In genomic region chr1:4500441-4500840, GRCh38 we compare ENCODE assay signal across 36 cellular contexts.
"Had no signal": no experiment of that assay in that cellular context is flagged by ENCODE, and none has a peak within 500 bp of the region (broad histone marks: within the 10 kb centered on the region; RNA-seq: fewer than 3 reads in every experiment).

No MANE protein-coding gene starts in this region.

- H3K36me3 ChIP-seq: adrenal gland, ascending aorta, brain microvascular endothelial cell, breast epithelium, cardiac muscle cell had no signal

- H3K4me3 ChIP-seq: adrenal gland, ascending aorta, body of pancreas, breast epithelium, cardiac muscle cell had no signal

- H3K27ac Mint-ChIP-seq: activated naive CD4-positive, alpha-beta T cell treated with anti-CD3 and anti-CD28 coated beads for 36 hours; activated naive CD4-positive, alpha-beta T cell treated with anti-CD3 and anti-CD28 coated beads, Interleukin-2, amount 10 ng/mL, durations not matched to agents 7 days and 5 days; activated naive CD4-positive, alpha-beta T cell treated with anti-CD3 and anti-CD28 coated beads, Interleukin-2, amount 50 U/mL, for 24 hours; activated naive CD4-positive, alpha-beta T cell treated with anti-CD3 and anti-CD28 coated beads, Interleukin-2, amount 50 U/mL, for 72 hours; activated naive CD8-positive, alpha-beta T cell; activated naive CD8-positive, alpha-beta T cell treated with anti-CD3 and anti-CD28 coated beads for 36 hours; activated naive CD8-positive, alpha-beta T cell treated with anti-CD3 and anti-CD28 coated beads, Interleukin-2, amount 10 ng/mL, durations not matched to agents 7 days and 5 days; activated naive CD8-positive, alpha-beta T cell treated with anti-CD3 and anti-CD28 coated beads, Interleukin-2, amount 50 U/mL, for 24 hours; activated T-cell treated with anti-CD3 and anti-CD28 coated beads, Interleukin-2, amount 50 U/mL, for 24 hours; activated T-cell treated with anti-CD3 and anti-CD28 coated beads, Interleukin-2, amount 50 U/mL, for 72 hours; activated T-helper 1 cell treated with anti-CD3 and anti-CD28 coated beads, Interleukin-12 subunit alpha, Interleukin-12 subunit beta, Interleukin-2, Interleukin-4 antibody, amounts not matched to agents 30 ng/mL and 10 ng/mL and 1 ng/mL, durations not matched to agents 14 hours and 24 hours and 36 hours; activated T-helper 17 cell treated with anti-CD3 and anti-CD28 coated beads, Interleukin-2, amount 50 U/mL, for 72 hours; brain had no signal

- H3K4me1 ChIP-seq: adrenal gland, ascending aorta, body of pancreas, breast epithelium had no signal

- DNase-seq: activated effector memory CD4-positive, alpha-beta T cell treated with anti-CD3 and anti-CD28 coated beads, Interleukin-2, amount 50 U/mL, for 16 hours; activated effector memory CD4-positive, alpha-beta T cell treated with Interleukin-2 at 50 U/mL for 16 hours; activated gamma-delta T cell; activated gamma-delta T cell treated with Interleukin-2 at 50 U/mL for 16 hours; activated naive CD4-positive, alpha-beta T cell; activated naive CD4-positive, alpha-beta T cell treated with anti-CD3 and anti-CD28 coated beads for 36 hours; activated naive CD4-positive, alpha-beta T cell treated with anti-CD3 and anti-CD28 coated beads, Interleukin-2, amount 10 ng/mL, durations not matched to agents 7 days and 5 days; activated naive CD4-positive, alpha-beta T cell treated with anti-CD3 and anti-CD28 coated beads, Interleukin-2, amount 50 U/mL, for 16 hours; activated naive CD4-positive, alpha-beta T cell treated with Interleukin-2 at 50 U/mL for 16 hours; activated naive CD8-positive, alpha-beta T cell treated with anti-CD3 and anti-CD28 coated beads for 36 hours; activated naive CD8-positive, alpha-beta T cell treated with anti-CD3 and anti-CD28 coated beads, Interleukin-2, amount 10 ng/mL, durations not matched to agents 7 days and 5 days; activated naive CD8-positive, alpha-beta T cell treated with anti-CD3 and anti-CD28 coated beads, Interleukin-2, amount 50 U/mL, for 24 hours; activated T-cell treated with anti-CD3 and anti-CD28 coated beads, Interleukin-2, amount 50 U/mL, for 1 hour; activated T-cell treated with anti-CD3 and anti-CD28 coated beads, Interleukin-2, amount 50 U/mL, for 24 hours; activated T-cell treated with anti-CD3 and anti-CD28 coated beads, Interleukin-2, amount 50 U/mL, for 4 hours; activated T-cell treated with anti-CD3 and anti-CD28 coated beads, Interleukin-2, amount 50 U/mL, for 48 hours; activated T-cell treated with anti-CD3 and anti-CD28 coated beads, Interleukin-2, amount 50 U/mL, for 72 hours; adrenal gland; amniotic stem cell; amygdala; anterior cingulate cortex; body of pancreas; brain microvascular endothelial cell; caudate nucleus; central memory CD4-positive, alpha-beta T cell; cerebellar nuclear complex had no signal

- H3K27me3 ChIP-seq: adrenal gland, ascending aorta, body of pancreas, brain microvascular endothelial cell, breast epithelium, cardiac muscle cell had no signal

- H3K27ac ChIP-seq: adrenal gland, ascending aorta, body of pancreas, brain microvascular endothelial cell, breast epithelium, cardiac muscle cell had no signal

- H3K9me3 ChIP-seq: adrenal gland, ascending aorta, body of pancreas, breast epithelium had no signal

- H3K27me3 Mint-ChIP-seq: activated naive CD4-positive, alpha-beta T cell treated with anti-CD3 and anti-CD28 coated beads, Interleukin-2, amount 10 ng/mL, durations not matched to agents 7 days and 5 days; activated naive CD4-positive, alpha-beta T cell treated with anti-CD3 and anti-CD28 coated beads, Interleukin-2, amount 50 U/mL, for 24 hours; activated naive CD8-positive, alpha-beta T cell; activated naive CD8-positive, alpha-beta T cell treated with anti-CD3 and anti-CD28 coated beads, Interleukin-2, amount 10 ng/mL, durations not matched to agents 7 days and 5 days had no signal

- H3K4me3 Mint-ChIP-seq: activated naive CD4-positive, alpha-beta T cell treated with anti-CD3 and anti-CD28 coated beads for 36 hours; activated naive CD4-positive, alpha-beta T cell treated with anti-CD3 and anti-CD28 coated beads, Interleukin-2, amount 10 ng/mL, durations not matched to agents 7 days and 5 days; activated naive CD4-positive, alpha-beta T cell treated with anti-CD3 and anti-CD28 coated beads, Interleukin-2, amount 50 U/mL, for 24 hours; activated naive CD8-positive, alpha-beta T cell; activated naive CD8-positive, alpha-beta T cell treated with anti-CD3 and anti-CD28 coated beads for 36 hours; activated naive CD8-positive, alpha-beta T cell treated with anti-CD3 and anti-CD28 coated beads, Interleukin-2, amount 10 ng/mL, durations not matched to agents 7 days and 5 days; activated naive CD8-positive, alpha-beta T cell treated with anti-CD3 and anti-CD28 coated beads, Interleukin-2, amount 50 U/mL, for 24 hours; activated T-cell treated with anti-CD3 and anti-CD28 coated beads, Interleukin-2, amount 50 U/mL, for 24 hours; activated T-cell treated with anti-CD3 and anti-CD28 coated beads, Interleukin-2, amount 50 U/mL, for 4 hours; activated T-cell treated with anti-CD3 and anti-CD28 coated beads, Interleukin-2, amount 50 U/mL, for 72 hours; activated T-helper 1 cell treated with anti-CD3 and anti-CD28 coated beads, Interleukin-12 subunit alpha, Interleukin-12 subunit beta, Interleukin-2, Interleukin-4 antibody, amounts not matched to agents 30 ng/mL and 10 ng/mL and 1 ng/mL, durations not matched to agents 14 hours and 24 hours and 36 hours; activated T-helper 17 cell treated with anti-CD3 and anti-CD28 coated beads, Interleukin-2, amount 50 U/mL, for 72 hours; brain; central memory CD8-positive, alpha-beta T cell had no signal

- H3K9me3 Mint-ChIP-seq: activated naive CD4-positive, alpha-beta T cell treated with anti-CD3 and anti-CD28 coated beads for 36 hours; activated naive CD4-positive, alpha-beta T cell treated with anti-CD3 and anti-CD28 coated beads, Interleukin-2, amount 10 ng/mL, durations not matched to agents 7 days and 5 days; activated naive CD4-positive, alpha-beta T cell treated with anti-CD3 and anti-CD28 coated beads, Interleukin-2, amount 50 U/mL, for 24 hours; activated naive CD4-positive, alpha-beta T cell treated with anti-CD3 and anti-CD28 coated beads, Interleukin-2, amount 50 U/mL, for 72 hours; activated naive CD8-positive, alpha-beta T cell treated with anti-CD3 and anti-CD28 coated beads for 36 hours; activated naive CD8-positive, alpha-beta T cell treated with anti-CD3 and anti-CD28 coated beads, Interleukin-2, amount 10 ng/mL, durations not matched to agents 7 days and 5 days; activated naive CD8-positive, alpha-beta T cell treated with anti-CD3 and anti-CD28 coated beads, Interleukin-2, amount 50 U/mL, for 24 hours; activated T-cell treated with anti-CD3 and anti-CD28 coated beads, Interleukin-2, amount 50 U/mL, for 24 hours; activated T-cell treated with anti-CD3 and anti-CD28 coated beads, Interleukin-2, amount 50 U/mL, for 4 hours; activated T-cell treated with anti-CD3 and anti-CD28 coated beads, Interleukin-2, amount 50 U/mL, for 72 hours; activated T-helper 1 cell treated with anti-CD3 and anti-CD28 coated beads, Interleukin-12 subunit alpha, Interleukin-12 subunit beta, Interleukin-2, Interleukin-4 antibody, amounts not matched to agents 30 ng/mL and 10 ng/mL and 1 ng/mL, durations not matched to agents 14 hours and 24 hours and 36 hours; activated T-helper 17 cell treated with anti-CD3 and anti-CD28 coated beads, Interleukin-2, amount 50 U/mL, for 72 hours; central memory CD8-positive, alpha-beta T cell had no signal

- H3K4me1 Mint-ChIP-seq: activated naive CD4-positive, alpha-beta T cell treated with anti-CD3 and anti-CD28 coated beads, Interleukin-2, amount 10 ng/mL, durations not matched to agents 7 days and 5 days; activated naive CD4-positive, alpha-beta T cell treated with anti-CD3 and anti-CD28 coated beads, Interleukin-2, amount 50 U/mL, for 24 hours; activated naive CD8-positive, alpha-beta T cell treated with anti-CD3 and anti-CD28 coated beads for 36 hours; activated naive CD8-positive, alpha-beta T cell treated with anti-CD3 and anti-CD28 coated beads, Interleukin-2, amount 10 ng/mL, durations not matched to agents 7 days and 5 days; activated naive CD8-positive, alpha-beta T cell treated with anti-CD3 and anti-CD28 coated beads, Interleukin-2, amount 50 U/mL, for 24 hours; activated T-helper 17 cell treated with anti-CD3 and anti-CD28 coated beads, Interleukin-2, amount 50 U/mL, for 72 hours; brain; central memory CD8-positive, alpha-beta T cell had no signal

- H3K36me3 Mint-ChIP-seq: activated naive CD4-positive, alpha-beta T cell treated with anti-CD3 and anti-CD28 coated beads, Interleukin-2, amount 10 ng/mL, durations not matched to agents 7 days and 5 days; activated naive CD4-positive, alpha-beta T cell treated with anti-CD3 and anti-CD28 coated beads, Interleukin-2, amount 50 U/mL, for 24 hours; activated naive CD4-positive, alpha-beta T cell treated with anti-CD3 and anti-CD28 coated beads, Interleukin-2, amount 50 U/mL, for 72 hours; activated naive CD8-positive, alpha-beta T cell; activated naive CD8-positive, alpha-beta T cell treated with anti-CD3 and anti-CD28 coated beads for 36 hours; activated naive CD8-positive, alpha-beta T cell treated with anti-CD3 and anti-CD28 coated beads, Interleukin-2, amount 10 ng/mL, durations not matched to agents 7 days and 5 days; brain had no signal
